ENCODE assay signal across 14 cellular contexts in the genomic region with DNA sequence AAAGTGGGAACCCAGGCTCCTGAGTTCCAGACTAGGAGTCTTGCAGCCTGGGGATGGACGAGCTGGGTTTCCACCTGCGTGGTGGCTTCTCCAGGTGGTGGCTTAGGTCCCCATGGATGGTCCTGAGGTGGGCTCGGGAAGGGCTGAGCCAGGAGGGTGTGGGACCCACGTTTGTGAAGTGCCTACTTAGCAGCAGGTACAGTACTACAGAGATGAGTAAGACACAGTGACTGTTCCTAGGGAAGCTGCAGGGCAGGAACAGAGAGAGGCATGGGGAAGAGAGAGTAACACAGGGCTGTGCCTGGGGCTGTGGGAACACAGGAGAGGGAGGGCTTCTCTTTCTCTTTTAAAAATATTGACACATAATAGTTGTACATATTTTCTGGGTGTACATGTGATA. TPM values are rescaled to one million over a fixed set of nuclear protein-coding genes. Genes with fewer than 3 reads are reported as not detected.
DNase-seq lines count a peak whose midpoint lies in the region; ATAC-seq and TF ChIP-seq lines count a peak whose summit lies in the region.
"Had no signal": no experiment of that assay in that cellular context is flagged by ENCODE, and none has a peak within 500 bp of the region (broad histone marks: within the 10 kb centered on the region; RNA-seq: fewer than 3 reads in every experiment).

No MANE protein-coding gene starts in this region.

- no peak overlapping the region for H3K4me3 Mint-ChIP-seq in effector memory CD8-positive, alpha-beta T cell
- H3K4me3 Mint-ChIP-seq: CD4-positive, CD25-positive, alpha-beta regulatory T cell had no signal

- peaks cover 4% of the 10 kb centered on the region for H3K4me1 ChIP-seq in smooth muscle cell (ENCODE audit: low read depth)

- H4K20me1 ChIP-seq in smooth muscle cell (ENCODE audit: low read depth): no peaks in the 10 kb centered on the region
- H4K20me1 ChIP-seq: BLaER1 had no signal

- H3K4me2 ChIP-seq in smooth muscle cell: peak overlapping the region; percentile 52
- H3K4me2 ChIP-seq: BLaER1 had no signal

- peaks cover 8 to 17% of the 10 kb centered on the region in 2 donors for H3K4me1 Mint-ChIP-seq in effector memory CD8-positive, alpha-beta T cell (ENCODE audit: low read depth in 2 of 2)

- POLR2A ChIA-PET in RWPE1 (lab: Yijun Ruan, JAX; ENCODE audit: low non-redundant PET): no interaction called here

- H3K27me3 ChIP-seq in smooth muscle cell (ENCODE audit: low read depth): no peaks in the 10 kb centered on the region
- H3K27me3 ChIP-seq: BLaER1 had no signal

- H3K36me3 ChIP-seq in smooth muscle cell (ENCODE audit: low read depth): no peaks in the 10 kb centered on the region
- H3K36me3 ChIP-seq: BLaER1 had no signal

- CTCF ChIA-PET in RWPE1 (lab: Yijun Ruan, JAX): interaction anchor here (0.7 kb wide), 1 partner anchor 591 kb away, joined by 3 read pairs; no protein-coding TSS in a partner anchor

- no peaks in the 10 kb centered on the region for H3K79me2 ChIP-seq in smooth muscle cell (ENCODE audit: low read depth)

- ATAC-seq in left ventricle myocardium superior (no peak), left cardiac atrium (no peak), HG03135 (IDR thresholded peaks at IDR 0.05; ENCODE audit: unreplicated experiment) (no peak)
- no peak for ATAC-seq in effector memory CD8-positive, alpha-beta T cell (replicated peaks)

- H3K9me3 Mint-ChIP-seq in effector memory CD8-positive, alpha-beta T cell: no peaks in the 10 kb centered on the region
- H3K9me3 Mint-ChIP-seq: CD4-positive, CD25-positive, alpha-beta regulatory T cell had no signal

- WGBS in smooth muscle cell (ENCODE audit: low lambda C conversion rate): 77% methylated on average over 4 of the region's 4 CpGs

- H3K4me3 ChIP-seq in smooth muscle cell: no peak overlapping the region
- H3K4me3 ChIP-seq: BLaER1, GM23248 had no signal

- no peaks in the 10 kb centered on the region for H3F3A ChIP-seq in smooth muscle cell (ENCODE audit: low read depth)

- intact Hi-C loops in left ventricle myocardium superior (cut with micrococcal nuclease): no loop called here
- intact Hi-C loops in left cardiac atrium (cut with DNase I): no loop called here

- DNase-seq in left ventricle myocardium superior: peak; percentile 11
- DNase-seq in left cardiac atrium: no peak
- no peak for DNase-seq in effector memory CD8-positive, alpha-beta T cell
- no peak for DNase-seq in smooth muscle cell (lab: John Stamatoyannopoulos, UW; ENCODE audit: unreplicated experiment)
- no peak for DNase-seq in dermis blood vessel endothelial cell
- no peak for DNase-seq in RWPE1 (ENCODE audit: low spot score)
- DNase-seq: 8988T; AML-193; CD4-positive, CD25-positive, alpha-beta regulatory T cell; DMS53; GF-D8; GM23248 had no signal

- H3K9me3 ChIP-seq in smooth muscle cell (replicated peaks; ENCODE audit: low read depth): no peaks in the 10 kb centered on the region
- H3K9me3 ChIP-seq: BLaER1 had no signal

- no peaks in the 10 kb centered on the region for H3K27me3 Mint-ChIP-seq in effector memory CD8-positive, alpha-beta T cell
- H3K27me3 Mint-ChIP-seq: CD4-positive, CD25-positive, alpha-beta regulatory T cell had no signal

- TF ChIP-seq CTCF in smooth muscle cell (IDR thresholded peaks at IDR 0.05; ENCODE audit: borderline replicate concordance, insufficient read depth, poor library complexity, severe bottlenecking): no peak
- TF ChIP-seq CTCF in RWPE1 (conservative IDR thresholded peaks at IDR 0.05; ENCODE audit: low read depth): no peak

- peak overlapping the region; percentile 47 to 83 for H3K27ac Mint-ChIP-seq in effector memory CD8-positive, alpha-beta T cell
- H3K27ac Mint-ChIP-seq: CD4-positive, CD25-positive, alpha-beta regulatory T cell had no signal

- no peak overlapping the region for H3K9ac ChIP-seq in smooth muscle cell (ENCODE audit: low read depth)
- H3K9ac ChIP-seq: BLaER1, GM23248 had no signal

- H2AFZ ChIP-seq in smooth muscle cell (ENCODE audit: low read depth): no peak overlapping the region
- H2AFZ ChIP-seq: GM23248 had no signal

- H3K36me3 Mint-ChIP-seq in effector memory CD8-positive, alpha-beta T cell (ENCODE audit: insufficient read depth): peaks cover 3% of the 10 kb centered on the region
- H3K36me3 Mint-ChIP-seq: CD4-positive, CD25-positive, alpha-beta regulatory T cell had no signal

- no peak overlapping the region for H3K27ac ChIP-seq in smooth muscle cell (ENCODE audit: low read depth)
- no peak overlapping the region for H3K27ac ChIP-seq in RWPE1
- H3K27ac ChIP-seq: BLaER1, GM23248 had no signal

RNA-seq across cellular contexts. Expression of a gene that starts 14.7 kb away (rescaled TPM):
- total RNA-seq in left ventricle myocardium superior (43.9 TPM), left cardiac atrium (10 to 100 TPM; 15.5 to 24.8 TPM), smooth muscle cell (0.09 and 0.72 TPM in 2 replicates), dermis blood vessel endothelial cell (0.19 TPM in 1 of 2 replicates, not detected in the other)
- polyA plus RNA-seq in smooth muscle cell: 1.1 and 1.9 TPM in 2 replicates
- total RNA-seq: GM23248 had no signal
- polyA plus RNA-seq: GM23248 had no signal
